ENCODE assay signal across 8 cellular contexts in the genomic region with DNA sequence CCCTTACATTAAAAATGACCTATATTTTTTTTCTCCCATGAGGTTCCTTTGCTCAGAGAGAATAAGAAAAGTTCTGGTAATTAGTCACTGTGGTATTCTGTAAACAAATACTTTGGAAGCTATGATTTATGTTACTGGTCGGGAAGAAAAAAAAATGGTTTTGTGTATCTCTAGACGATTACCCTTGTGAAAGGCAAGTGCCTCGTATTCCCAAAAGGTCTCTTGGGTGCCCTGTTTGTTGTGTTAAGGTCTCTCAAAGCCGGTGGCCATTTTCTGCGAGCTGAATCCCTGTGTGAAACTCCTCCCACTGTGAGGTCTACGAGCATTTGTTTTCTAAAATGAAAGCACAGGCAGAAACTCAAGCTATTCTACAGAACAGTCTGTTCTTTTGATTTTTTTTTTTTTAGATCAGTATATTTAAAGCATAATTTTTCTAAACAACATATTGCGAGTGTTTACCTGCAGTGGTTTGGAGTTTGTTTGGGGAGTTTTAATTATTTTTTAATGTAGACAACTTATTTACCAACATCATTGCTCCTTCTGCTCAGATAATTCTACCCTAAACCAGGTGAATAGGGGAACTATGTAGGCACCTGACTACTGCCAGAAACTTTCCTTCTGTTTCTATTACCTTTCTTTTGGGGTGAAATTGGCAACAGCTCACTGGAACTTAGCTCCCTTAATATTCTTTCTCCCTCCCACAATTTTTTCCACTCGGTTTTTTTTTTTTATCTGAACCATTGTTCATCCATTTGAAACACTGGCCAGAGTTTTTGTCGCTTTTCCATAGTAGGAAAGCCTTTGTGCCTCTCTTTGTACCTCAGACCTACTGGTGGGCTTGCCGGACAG. TPM values are rescaled to one million over a fixed set of nuclear protein-coding genes. Genes with fewer than 3 reads are reported as not detected.
DNase-seq lines count a peak whose midpoint lies in the region; ATAC-seq and TF ChIP-seq lines count a peak whose summit lies in the region.

No MANE protein-coding gene starts in this region.

- no peaks in the 10 kb centered on the region for H3K23me2 ChIP-seq in H9 (ENCODE audit: insufficient read length, low read depth, low read length, poor library complexity, severe bottlenecking)

- peaks cover 0 to 7% (median 6%) of the 10 kb centered on the region in 3 experiments; a peak in 3 of 7 replicates for H3K36me3 Mint-ChIP-seq in H9 (ENCODE audit: insufficient read depth in 1 of 3, low read depth in 3 of 3)
- H3K36me3 Mint-ChIP-seq in activated naive CD8-positive, alpha-beta T cell treated with anti-CD3 and anti-CD28 coated beads, Interleukin-2, amount 10 ng/mL, durations not matched to agents 7 days and 5 days = peaks cover 34% of the 10 kb centered on the region

- no peak for TF ChIP-seq POLR2A in heart left ventricle (IDR thresholded peaks at IDR 0.05)

- H3K9ac ChIP-seq in H9 (ENCODE audit: extremely low read depth, insufficient read length, low read length) = no peak overlapping the region

- H2AFZ ChIP-seq in H9 (ENCODE audit: low read length) = no peak overlapping the region
- peak overlapping the region; percentile 83 for H2AFZ ChIP-seq in OCI-LY7 (ENCODE audit: low read length)

- H3K23ac ChIP-seq in H9 (ENCODE audit: insufficient read length, low read depth, low read length) = no peak overlapping the region

- no peak overlapping the region for H3K4ac ChIP-seq in H9 (ENCODE audit: low read depth, low read length)

- H3K4me3 ChIP-seq in OCI-LY7 (ENCODE audit: low read depth, low read length, poor library complexity, severe bottlenecking) (no peak overlapping the region), heart left ventricle (peak overlapping the region in 10 of 12 donors; percentile 12 to 53 (median 34)), psoas muscle (peak overlapping the region; percentile 64)

- H3K9me3 ChIP-seq in H9 (ENCODE audit: control insufficient read depth, low read depth, low read length) = no peaks in the 10 kb centered on the region
- H3K9me3 ChIP-seq in OCI-LY7 (ENCODE audit: low read length) = no peaks in the 10 kb centered on the region
- H3K9me3 ChIP-seq in heart left ventricle = no peaks in the 10 kb centered on the region
- H3K9me3 ChIP-seq in psoas muscle = no peaks in the 10 kb centered on the region

- peak; percentile 39 for ATAC-seq in activated naive CD8-positive, alpha-beta T cell treated with anti-CD3 and anti-CD28 coated beads, Interleukin-2, amount 10 ng/mL, durations not matched to agents 7 days and 5 days (ENCODE audit: low read depth)
- ATAC-seq in heart left ventricle (peak; percentile 32 to 70 (median 64)), psoas muscle (peak; percentile 43 to 78 (median 63)), GM21619 (IDR thresholded peaks at IDR 0.05; ENCODE audit: unreplicated experiment) (no peak), HG03025 (IDR thresholded peaks at IDR 0.05; ENCODE audit: low FRiP score, unreplicated experiment) (no peak)

- no peak overlapping the region for H4K8ac ChIP-seq in H9 (replicated peaks; ENCODE audit: insufficient read length, low read depth, low read length)

- H3K14ac ChIP-seq in H9 (ENCODE audit: insufficient read depth, low read length) = no peak overlapping the region; the same call in 1 of the 2 replicates

- H2BK12ac ChIP-seq in H9 (ENCODE audit: insufficient read length, low read depth, low read length) = no peak overlapping the region

- intact Hi-C loops in OCI-LY7 (cut with micrococcal nuclease; ENCODE audit: unreplicated experiment) (no loop called here), heart left ventricle (cut with DNase I) (loop anchor here in 2 of 10 donors (2.0 to 5.0 kb wide), 2 partner anchors 14 to 35 kb away; no protein-coding TSS in a partner anchor), psoas muscle (cut with DNase I) (loop anchor here in 1 of 2 donors (1.0 kb wide), 1 partner anchor 44 kb away; a partner anchor contains a TSS)

- no peak overlapping the region for H2BK120ac ChIP-seq in H9 (ENCODE audit: low read depth, low read length, poor library complexity, severe bottlenecking)

- CTCF ChIA-PET in OCI-LY7 (lab: Charles Lee; ENCODE audit: unreplicated experiment) = no interaction called here

- TF ChIP-seq CTCF in H9 (conservative IDR thresholded peaks at IDR 0.05) = no peak
- TF ChIP-seq CTCF in OCI-LY7 (conservative IDR thresholded peaks at IDR 0.05; ENCODE audit: low read length) = no peak
- no peak for TF ChIP-seq CTCF in heart left ventricle (IDR thresholded peaks at IDR 0.05)
- no peak for TF ChIP-seq CTCF in psoas muscle (IDR thresholded peaks at IDR 0.05)

- H3K27me3 ChIP-seq in H9 (ENCODE audit: insufficient read depth, low read length) = peaks cover 4% of the 10 kb centered on the region; the same call in 1 of the 2 replicates
- no peaks in the 10 kb centered on the region for H3K27me3 ChIP-seq in heart left ventricle
- no peaks in the 10 kb centered on the region for H3K27me3 ChIP-seq in psoas muscle (ENCODE audit: insufficient read depth in 3 of 3, low read length in 2 of 3)

- no peak overlapping the region for H2BK20ac ChIP-seq in H9 (ENCODE audit: low read depth, low read length, poor library complexity, severe bottlenecking)

- WGBS in H9 (ENCODE audit: extremely low coverage, insufficient read length, low lambda C conversion rate) = no CpG with 5 or more reads among the region's 10 CpGs
- 4 to 11% (median 6%) methylated on average over 10 of the region's 10 CpGs for WGBS in heart left ventricle, 4 donors
- WGBS in psoas muscle, 3 donors = 2 to 5% (median 2%) methylated on average over 10 of the region's 10 CpGs

- H3K27me3 Mint-ChIP-seq in H9 (ENCODE audit: low read depth) = peaks cover 15% of the 10 kb centered on the region
- no peaks in the 10 kb centered on the region for H3K27me3 Mint-ChIP-seq in activated naive CD8-positive, alpha-beta T cell treated with anti-CD3 and anti-CD28 coated beads, Interleukin-2, amount 10 ng/mL, durations not matched to agents 7 days and 5 days

- H3K9me3 Mint-ChIP-seq in H9 = no peaks in the 10 kb centered on the region
- no peaks in the 10 kb centered on the region for H3K9me3 Mint-ChIP-seq in activated naive CD8-positive, alpha-beta T cell treated with anti-CD3 and anti-CD28 coated beads, Interleukin-2, amount 10 ng/mL, durations not matched to agents 7 days and 5 days

- H2BK5ac ChIP-seq in H9 (ENCODE audit: insufficient read length, low read length) = no peak overlapping the region

- H2BK15ac ChIP-seq in H9 (ENCODE audit: low read depth, low read length) = no peak overlapping the region

- H2AK5ac ChIP-seq in H9 (ENCODE audit: insufficient read length, low read length) = no peak overlapping the region

- H4K5ac ChIP-seq in H9 (ENCODE audit: insufficient read length, low read depth, low read length) = no peak overlapping the region

- H3K4me2 ChIP-seq in H9 (ENCODE audit: insufficient read depth, insufficient read length, low read length) (no peak overlapping the region), OCI-LY7 (ENCODE audit: low read length) (peak overlapping the region; percentile 55)

- DNase-seq in CD1c-positive myeloid dendritic cell (ENCODE audit: extremely low spot score) (peak; percentile 67), H9 (no peak), OCI-LY7 (ENCODE audit: low spot score) (peak; percentile 22), heart left ventricle (peak in 4 of 5 donors; percentile 62 to 68 (median 67)), psoas muscle (peak in 1 of 2 donors; percentile 69)
- peak; percentile 42 for DNase-seq in activated naive CD8-positive, alpha-beta T cell treated with anti-CD3 and anti-CD28 coated beads, Interleukin-2, amount 10 ng/mL, durations not matched to agents 7 days and 5 days

- no peak overlapping the region for H3K18ac ChIP-seq in H9 (ENCODE audit: insufficient read length, low read depth, low read length)

- H3K56ac ChIP-seq in H9 (ENCODE audit: insufficient read length, low read depth, low read length) = no peak overlapping the region

- H3T11ph ChIP-seq in H9 (ENCODE audit: low read length) = no peak overlapping the region

- no peaks in the 10 kb centered on the region for H3K4me1 ChIP-seq in H9 (ENCODE audit: insufficient read depth, low read length)
- peaks cover 17% of the 10 kb centered on the region for H3K4me1 ChIP-seq in OCI-LY7 (ENCODE audit: insufficient read depth, low read length, poor library complexity, severe bottlenecking)
- peaks cover 13 to 99% (median 90%) of the 10 kb centered on the region in 12 donors for H3K4me1 ChIP-seq in heart left ventricle
- peaks cover 53% of the 10 kb centered on the region for H3K4me1 ChIP-seq in psoas muscle

- H3K27ac ChIP-seq in H9 (ENCODE audit: insufficient read length, low read depth, low read length) (no peak overlapping the region), OCI-LY7 (ENCODE audit: low read depth, low read length, poor library complexity, severe bottlenecking) (no peak overlapping the region), heart left ventricle (peak overlapping the region; percentile 93 to 99 (median 98)), psoas muscle (peak overlapping the region; percentile 96)

- POLR2A ChIA-PET in OCI-LY7 (lab: Charles Lee) = interaction anchor here (0.6 to 1.5 kb wide), 9 partner anchors 9 to 143 kb away, joined by 3 to 5 read pairs (median 3); no protein-coding TSS in a partner anchor
- POLR2A ChIA-PET in activated naive CD8-positive, alpha-beta T cell treated with anti-CD3 and anti-CD28 coated beads, Interleukin-2, amount 10 ng/mL, durations not matched to agents 7 days and 5 days (lab: Charles Lee) = interaction anchor here (0.5 to 3.5 kb wide), 11 partner anchors 9 to 107 kb away, joined by 3 to 22 read pairs (median 3); no protein-coding TSS in a partner anchor

- H3K79me1 ChIP-seq in H9 (ENCODE audit: insufficient read depth, low read depth, low read length, poor library complexity, severe bottlenecking) = no peaks in the 10 kb centered on the region

- H3K79me2 ChIP-seq in H9 (ENCODE audit: insufficient read depth, low read length) = no peaks in the 10 kb centered on the region
- no peaks in the 10 kb centered on the region for H3K79me2 ChIP-seq in OCI-LY7 (ENCODE audit: insufficient read depth, low read depth, low read length)

- peaks cover 20 to 27% of the 10 kb centered on the region in 2 experiments for H3K4me1 Mint-ChIP-seq in H9
- peaks cover 51% of the 10 kb centered on the region for H3K4me1 Mint-ChIP-seq in activated naive CD8-positive, alpha-beta T cell treated with anti-CD3 and anti-CD28 coated beads, Interleukin-2, amount 10 ng/mL, durations not matched to agents 7 days and 5 days

- no peaks in the 10 kb centered on the region for H3K9me2 ChIP-seq in OCI-LY7 (ENCODE audit: insufficient read depth, low read length)

- no TSS peak for BruUV-seq in OCI-LY7 (replicated peaks; lab: Mats Ljungman, UMichigan)

- H3K4me3 Mint-ChIP-seq in H9 = no peak overlapping the region
- peak overlapping the region; percentile 85 for H3K4me3 Mint-ChIP-seq in activated naive CD8-positive, alpha-beta T cell treated with anti-CD3 and anti-CD28 coated beads, Interleukin-2, amount 10 ng/mL, durations not matched to agents 7 days and 5 days

- no peak overlapping the region for H4K91ac ChIP-seq in H9 (ENCODE audit: insufficient read length, low read depth, low read length)

- H4K20me1 ChIP-seq in H9 (ENCODE audit: control insufficient read depth, insufficient read depth, insufficient read length) = no peaks in the 10 kb centered on the region
- no peaks in the 10 kb centered on the region for H4K20me1 ChIP-seq in OCI-LY7 (ENCODE audit: insufficient read depth, low read length)

- no peaks in the 10 kb centered on the region for H3K36me3 ChIP-seq in OCI-LY7 (ENCODE audit: insufficient read depth, low read length)
- H3K36me3 ChIP-seq in heart left ventricle = peaks cover 0 to 61% (median 54%) of the 10 kb centered on the region in 9 donors
- peaks cover 6 to 35% of the 10 kb centered on the region in 2 donors for H3K36me3 ChIP-seq in psoas muscle (ENCODE audit: insufficient read depth in 1 of 2, low read depth in 1 of 2)

- H3K27ac Mint-ChIP-seq in H9 = peak overlapping the region; percentile 42 to 76 (median 75); a peak in 4 of 7 replicates
- H3K27ac Mint-ChIP-seq in activated naive CD8-positive, alpha-beta T cell treated with anti-CD3 and anti-CD28 coated beads, Interleukin-2, amount 10 ng/mL, durations not matched to agents 7 days and 5 days = peak overlapping the region; percentile 99

RNA-seq across cellular contexts. Expression of a gene that starts 44.0 kb away (rescaled TPM):
- total RNA-seq in H9 (2021) = 12.7 and 14.6 TPM in 2 replicates
- 7.6 and 8.4 TPM in 2 replicates for total RNA-seq in OCI-LY7 (2014; rRNA removed; shearing (Covaris generic))
- 12.4 and 16.6 TPM in 2 replicates for total RNA-seq in OCI-LY7 (2022)
- total RNA-seq in activated naive CD8-positive, alpha-beta T cell treated with anti-CD3 and anti-CD28 coated beads, Interleukin-2, amount 10 ng/mL, durations not matched to agents 7 days and 5 days = 10 to 100 TPM; 50.1 to 55.1 TPM
- 100 to 1,000 TPM in 7 of 9 donors, 10 to 100 TPM in 2; 97.5 to 189 (median 128) TPM for total RNA-seq in heart left ventricle
- 10 to 100 TPM; 15.5 to 88.1 TPM for polyA plus RNA-seq in heart left ventricle
- 100 to 1,000 TPM in 1 of 4 donors, 10 to 100 TPM in 3; 56.7 to 212 (median 87.0) TPM for total RNA-seq in psoas muscle
- polyA plus RNA-seq in psoas muscle = 10 to 100 TPM; 24.2 to 61.7 (median 48.7) TPM

Comparison
In these comparisons a context has a peak if more than half of its experiments do, and no peak if none do; other contexts are left out.
1. H3K27ac ChIP-seq: peak in heart left ventricle (12 of 12) and psoas muscle (single experiment); none in H9 (single experiment) and OCI-LY7 (single experiment).
2. ATAC-seq: peak in activated naive CD8-positive, alpha-beta T cell treated with anti-CD3 and anti-CD28 coated beads, Interleukin-2, amount 10 ng/mL, durations not matched to agents 7 days and 5 days (single experiment), heart left ventricle (4 of 4) and psoas muscle (4 of 4); none in GM21619 (single experiment) and HG03025 (single experiment).